In genomic region chr14:93207468-93208308, GRCh38 we compare ENCODE assay signal across 1 cellular context.
A peak's percentile ranks its signal among the peaks of the same experiment; 100 is the strongest.
TF ChIP-seq lines count a peak whose summit lies in the region.

No MANE protein-coding gene starts in this region.

TF ChIP-seq in H1, 55 proteins besides CTCF, POLR2A, EP300 and RAD21:
- TF ChIP-seq E2F6 (IDR thresholded peaks at IDR 0.05) (no peak), CBX8 (IDR thresholded peaks at IDR 0.05; ENCODE audit: borderline replicate concordance, low read depth, low read length) (no peak), RFX5 (IDR thresholded peaks at IDR 0.05; ENCODE audit: borderline replicate concordance, low read depth, low read length) (no peak), RXRA (IDR thresholded peaks at IDR 0.05; ENCODE audit: insufficient read depth, low read depth, low read length) (no peak), HDAC2 (IDR thresholded peaks at IDR 0.05; ENCODE audit: borderline replicate concordance in 1 of 2, low read depth in 2 of 2, low read length in 2 of 2) (no peak), SUZ12 (IDR thresholded peaks at IDR 0.05; ENCODE audit: low read length) (no peak), BACH1 (IDR thresholded peaks at IDR 0.05; ENCODE audit: low read length) (no peak), CHD1 (IDR thresholded peaks at IDR 0.05; ENCODE audit: low read depth, low read length) (no peak), SIN3A (conservative IDR thresholded peaks at IDR 0.05 in 1 of 2, IDR thresholded peaks at IDR 0.05 in 1 of 2; ENCODE audit: low read depth in 1 of 2, low read length in 2 of 2) (peak in 1 of 2 experiments; percentile 1; a peak in 1 of 4 replicates), JUND (IDR thresholded peaks at IDR 0.05; ENCODE audit: low read length) (no peak), YY1 (IDR thresholded peaks at IDR 0.05; ENCODE audit: low read depth, low read length) (no peak), CREB1 (IDR thresholded peaks at IDR 0.05) (no peak), EZH2 (IDR thresholded peaks at IDR 0.05; ENCODE audit: low read depth, low read length, severe bottlenecking) (no peak), SP4 (IDR thresholded peaks at IDR 0.05; ENCODE audit: low read length) (no peak), KDM5A (IDR thresholded peaks at IDR 0.05; ENCODE audit: low read length) (peak; percentile 67), PHF8 (conservative IDR thresholded peaks at IDR 0.05; ENCODE audit: low read depth, low read length) (peak; percentile 15; the same call in 1 of the 2 replicates), SAP30 (IDR thresholded peaks at IDR 0.05; ENCODE audit: insufficient read depth, insufficient replicate concordance, low read length) (peak; percentile 16), KDM1A (IDR thresholded peaks at IDR 0.05; ENCODE audit: borderline replicate concordance, low read length) (no peak), FOSL1 (IDR thresholded peaks at IDR 0.05; ENCODE audit: insufficient read depth, low read depth, low read length) (no peak), ASH2L (IDR thresholded peaks at IDR 0.05; ENCODE audit: low read length) (peak; percentile 13), BRCA1 (IDR thresholded peaks at IDR 0.05; ENCODE audit: low read depth, low read length) (no peak), TBP (IDR thresholded peaks at IDR 0.05; ENCODE audit: low read depth, low read length) (0 out of 2 replicates have a peak, but pooled peaks have one; percentile 12), CTBP2 (IDR thresholded peaks at IDR 0.05; ENCODE audit: borderline replicate concordance, insufficient read depth, insufficient read length, low read length) (no peak), GABPA (IDR thresholded peaks at IDR 0.05; ENCODE audit: borderline replicate concordance, insufficient read depth, low read length) (no peak), POLR2AphosphoS5 (IDR thresholded peaks at IDR 0.05; ENCODE audit: low read depth, low read length) (no peak), NANOG (IDR thresholded peaks at IDR 0.05; ENCODE audit: insufficient read depth, low read depth, low read length, poor library complexity, severe bottlenecking) (no peak)
- TF ChIP-seq, protein P1, sequence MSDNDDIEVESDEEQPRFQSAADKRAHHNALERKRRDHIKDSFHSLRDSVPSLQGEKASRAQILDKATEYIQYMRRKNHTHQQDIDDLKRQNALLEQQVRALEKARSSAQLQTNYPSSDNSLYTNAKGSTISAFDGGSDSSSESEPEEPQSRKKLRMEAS (IDR thresholded peaks at IDR 0.05), result no peak
